In the genomic region with DNA sequence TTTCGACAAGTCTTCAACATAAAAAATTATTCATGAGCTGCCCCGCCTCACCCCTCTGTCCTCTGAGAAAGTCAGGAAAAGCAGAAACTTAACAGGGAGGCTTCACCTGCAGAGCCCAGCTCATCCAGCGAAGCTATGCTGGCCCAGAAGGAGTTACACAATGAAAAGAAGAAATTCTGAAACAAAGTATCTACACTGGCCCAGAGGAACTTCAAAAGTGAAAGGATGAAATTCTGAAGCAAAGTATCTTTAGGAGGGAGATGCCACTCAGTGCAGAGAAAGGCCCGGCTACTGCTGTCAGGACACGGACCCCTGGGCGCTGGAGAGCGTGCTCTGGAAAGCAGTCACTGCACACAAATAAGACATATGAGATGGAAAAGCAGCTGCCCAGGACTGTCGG, we compare ENCODE assay signal across 10 cellular contexts. TPM values are rescaled to one million over a fixed set of nuclear protein-coding genes. Genes with fewer than 3 reads are reported as not detected.
DNase-seq lines count a peak whose midpoint lies in the region; ATAC-seq and TF ChIP-seq lines count a peak whose summit lies in the region.
"Had no signal": no experiment of that assay in that cellular context is flagged by ENCODE, and none has a peak within 500 bp of the region (broad histone marks: within the 10 kb centered on the region; RNA-seq: fewer than 3 reads in every experiment).

No MANE protein-coding gene starts in this region.

- H3K27ac ChIP-seq in PC-3 (ENCODE audit: low read length) = no peak overlapping the region

- POLR2A ChIA-PET in PC-3 (lab: Charles Lee; ENCODE audit: unreplicated experiment) = no interaction called here

- no peaks in the 10 kb centered on the region for H3K27me3 ChIP-seq in PC-3 (ENCODE audit: low read length)
- H3K27me3 ChIP-seq: uterus had no signal

- no peaks in the 10 kb centered on the region for H3K36me3 ChIP-seq in PC-3 (ENCODE audit: low read depth, low read length)
- H3K36me3 ChIP-seq: uterus had no signal

- H3K4me3 Mint-ChIP-seq in activated CD8-positive, alpha-beta memory T cell treated with anti-CD3 and anti-CD28 coated beads, Interleukin-2, amount 10 ng/mL, durations not matched to agents 7 days and 5 days = peak overlapping the region; percentile 59
- peak overlapping the region; percentile 72 to 77 for H3K4me3 Mint-ChIP-seq in effector memory CD8-positive, alpha-beta T cell
- H3K4me3 Mint-ChIP-seq in stimulated activated effector memory CD8-positive, alpha-beta T cell treated with anti-CD3 and anti-CD28 coated beads, Interleukin-12 subunit alpha, Interleukin-12 subunit beta, amount 100 ng/mL, for 72 hours = peak overlapping the region; percentile 93

- no peak for DNase-seq in activated CD8-positive, alpha-beta memory T cell treated with anti-CD3 and anti-CD28 coated beads, Interleukin-2, amount 10 ng/mL, durations not matched to agents 7 days and 5 days
- DNase-seq in activated CD8-positive, alpha-beta memory T cell treated with anti-CD3 and anti-CD28 coated beads, Interleukin-2, amount 50 U/mL, for 4 hours = no peak
- DNase-seq in PC-3 (no peak), SKM-1 (lab: John Stamatoyannopoulos, UW; ENCODE audit: unreplicated experiment) (no peak)
- no peak for DNase-seq in effector memory CD8-positive, alpha-beta T cell
- no peak for DNase-seq in stimulated activated effector memory CD8-positive, alpha-beta T cell treated with anti-CD3 and anti-CD28 coated beads, Interleukin-12 subunit alpha, Interleukin-12 subunit beta, amount 100 ng/mL, for 72 hours (ENCODE audit: low spot score in 2 of 2)
- DNase-seq: foreskin melanocyte had no signal

- peaks cover 25% of the 10 kb centered on the region for H3K79me2 ChIP-seq in PC-3 (ENCODE audit: low read length)

- ATAC-seq in activated CD8-positive, alpha-beta memory T cell treated with anti-CD3 and anti-CD28 coated beads, Interleukin-2, amount 10 ng/mL, durations not matched to agents 7 days and 5 days = no peak
- ATAC-seq in PC-3 = no peak
- ATAC-seq in effector memory CD8-positive, alpha-beta T cell (replicated peaks) = no peak
- no peak for ATAC-seq in stimulated activated effector memory CD8-positive, alpha-beta T cell treated with anti-CD3 and anti-CD28 coated beads, Interleukin-12 subunit alpha, Interleukin-12 subunit beta, amount 100 ng/mL, for 72 hours
- ATAC-seq in HG02759 (IDR thresholded peaks at IDR 0.05; ENCODE audit: unreplicated experiment) = no peak
- no peak for ATAC-seq in GM18517 (IDR thresholded peaks at IDR 0.05; ENCODE audit: unreplicated experiment)

- peaks cover 30% of the 10 kb centered on the region for H3K4me1 Mint-ChIP-seq in activated CD8-positive, alpha-beta memory T cell treated with anti-CD3 and anti-CD28 coated beads, Interleukin-2, amount 10 ng/mL, durations not matched to agents 7 days and 5 days
- peaks cover 20 to 21% of the 10 kb centered on the region in 2 donors for H3K4me1 Mint-ChIP-seq in effector memory CD8-positive, alpha-beta T cell (ENCODE audit: low read depth in 2 of 2)
- peaks cover 36% of the 10 kb centered on the region for H3K4me1 Mint-ChIP-seq in stimulated activated effector memory CD8-positive, alpha-beta T cell treated with anti-CD3 and anti-CD28 coated beads, Interleukin-12 subunit alpha, Interleukin-12 subunit beta, amount 100 ng/mL, for 72 hours

- no peaks in the 10 kb centered on the region for H3K9me3 ChIP-seq in PC-3 (ENCODE audit: low read length)
- H3K9me3 ChIP-seq: uterus had no signal

- H3K27me3 Mint-ChIP-seq in activated CD8-positive, alpha-beta memory T cell treated with anti-CD3 and anti-CD28 coated beads, Interleukin-2, amount 10 ng/mL, durations not matched to agents 7 days and 5 days = no peaks in the 10 kb centered on the region
- H3K27me3 Mint-ChIP-seq in effector memory CD8-positive, alpha-beta T cell = no peaks in the 10 kb centered on the region

- H4K20me1 ChIP-seq in PC-3 (ENCODE audit: low read length) = no peaks in the 10 kb centered on the region

- intact Hi-C loops in PC-3 (cut with micrococcal nuclease) = no loop called here

- H3K9ac ChIP-seq in PC-3 (ENCODE audit: low read length) = no peak overlapping the region

- H3K4me1 ChIP-seq in PC-3 (ENCODE audit: insufficient read depth, low read length) = 0 out of 2 replicates have a peak, but pooled peaks cover 6% of the 10 kb centered on the region

- peak overlapping the region; percentile 8 for H3K27ac Mint-ChIP-seq in activated CD8-positive, alpha-beta memory T cell treated with anti-CD3 and anti-CD28 coated beads, Interleukin-2, amount 10 ng/mL, durations not matched to agents 7 days and 5 days
- H3K27ac Mint-ChIP-seq in effector memory CD8-positive, alpha-beta T cell = peak overlapping the region; percentile 16 to 77
- H3K27ac Mint-ChIP-seq in stimulated activated effector memory CD8-positive, alpha-beta T cell treated with anti-CD3 and anti-CD28 coated beads, Interleukin-12 subunit alpha, Interleukin-12 subunit beta, amount 100 ng/mL, for 72 hours = peak overlapping the region; percentile 66

- no peak for TF ChIP-seq CTCF in PC-3 (conservative IDR thresholded peaks at IDR 0.05; ENCODE audit: low read depth, low read length)

- CTCF ChIA-PET in activated CD8-positive, alpha-beta memory T cell treated with anti-CD3 and anti-CD28 coated beads, Interleukin-2, amount 10 ng/mL, durations not matched to agents 7 days and 5 days (lab: Charles Lee) = no interaction called here
- CTCF ChIA-PET in PC-3 (lab: Charles Lee) = no interaction called here

- no peaks in the 10 kb centered on the region for H3K9me3 Mint-ChIP-seq in activated CD8-positive, alpha-beta memory T cell treated with anti-CD3 and anti-CD28 coated beads, Interleukin-2, amount 10 ng/mL, durations not matched to agents 7 days and 5 days (ENCODE audit: low read depth)
- H3K9me3 Mint-ChIP-seq in effector memory CD8-positive, alpha-beta T cell = no peaks in the 10 kb centered on the region
- no peaks in the 10 kb centered on the region for H3K9me3 Mint-ChIP-seq in stimulated activated effector memory CD8-positive, alpha-beta T cell treated with anti-CD3 and anti-CD28 coated beads, Interleukin-12 subunit alpha, Interleukin-12 subunit beta, amount 100 ng/mL, for 72 hours

- no peaks in the 10 kb centered on the region for H3F3A ChIP-seq in PC-3 (ENCODE audit: low read length, unreplicated experiment)

- H3K4me2 ChIP-seq in PC-3 (ENCODE audit: low read length) = no peak overlapping the region; the same call in 1 of the 2 replicates

- no peaks in the 10 kb centered on the region for H3K9me2 ChIP-seq in PC-3 (replicated peaks; ENCODE audit: low read length)

- H3K4me3 ChIP-seq in PC-3 (ENCODE audit: low read length) = no peak overlapping the region

- peaks cover 1% of the 10 kb centered on the region for H3K36me3 Mint-ChIP-seq in activated CD8-positive, alpha-beta memory T cell treated with anti-CD3 and anti-CD28 coated beads, Interleukin-2, amount 10 ng/mL, durations not matched to agents 7 days and 5 days
- peaks cover 21% of the 10 kb centered on the region for H3K36me3 Mint-ChIP-seq in effector memory CD8-positive, alpha-beta T cell (ENCODE audit: insufficient read depth)
- peaks cover 25% of the 10 kb centered on the region for H3K36me3 Mint-ChIP-seq in stimulated activated effector memory CD8-positive, alpha-beta T cell treated with anti-CD3 and anti-CD28 coated beads, Interleukin-12 subunit alpha, Interleukin-12 subunit beta, amount 100 ng/mL, for 72 hours

- TSS peak; percentile 21 for BruUV-seq in PC-3 (replicated peaks; lab: Mats Ljungman, UMichigan)

- H2AFZ ChIP-seq in PC-3 (ENCODE audit: low read length) = no peak overlapping the region

RNA-seq across cellular contexts. Expression of a gene that starts 1.6 kb away (rescaled TPM):
- 10 to 100 TPM; 30.8 to 38.8 TPM for total RNA-seq in activated CD8-positive, alpha-beta memory T cell treated with anti-CD3 and anti-CD28 coated beads, Interleukin-2, amount 10 ng/mL, durations not matched to agents 7 days and 5 days
- 18.3 and 25.5 TPM in 2 replicates for total RNA-seq in PC-3 (2014; rRNA removed)

RNA-seq across cellular contexts. Expression of a gene that starts 1.8 kb away (rescaled TPM):
- total RNA-seq in activated CD8-positive, alpha-beta memory T cell treated with anti-CD3 and anti-CD28 coated beads, Interleukin-2, amount 10 ng/mL, durations not matched to agents 7 days and 5 days = 10 to 100 TPM; 49.2 to 51.3 TPM
- 42.0 and 77.5 TPM in 2 replicates for total RNA-seq in PC-3 (2014; rRNA removed)

RNA-seq across cellular contexts. Expression of a gene that starts 11.3 kb away (rescaled TPM):
- total RNA-seq in activated CD8-positive, alpha-beta memory T cell treated with anti-CD3 and anti-CD28 coated beads, Interleukin-2, amount 10 ng/mL, durations not matched to agents 7 days and 5 days = not detected
- total RNA-seq in PC-3 (2014; rRNA removed) = not detected in 2 replicates
- total RNA-seq: uterus had no signal

RNA-seq across cellular contexts. Expression of a gene that starts 43.4 kb away (rescaled TPM):
- total RNA-seq in activated CD8-positive, alpha-beta memory T cell treated with anti-CD3 and anti-CD28 coated beads, Interleukin-2, amount 10 ng/mL, durations not matched to agents 7 days and 5 days = 100 to 1,000 TPM; 127 to 148 TPM
- 346 and 350 TPM in 2 replicates for total RNA-seq in PC-3 (2014; rRNA removed)

RNA-seq across cellular contexts. Expression of a gene that starts 51.6 kb away (rescaled TPM):
- 100 to 1,000 TPM; 124 to 191 TPM for total RNA-seq in activated CD8-positive, alpha-beta memory T cell treated with anti-CD3 and anti-CD28 coated beads, Interleukin-2, amount 10 ng/mL, durations not matched to agents 7 days and 5 days
- total RNA-seq in PC-3 (2014; rRNA removed) = 43.0 and 76.6 TPM in 2 replicates

Comparison
In these comparisons a context has a peak if more than half of its experiments do, and no peak if none do; other contexts are left out.
1. H3K27ac Mint-ChIP-seq: peak in every context shown above with its lines; median percentile 66 in stimulated activated effector memory CD8-positive, alpha-beta T cell treated with anti-CD3 and anti-CD28 coated beads, Interleukin-12 subunit alpha, Interleukin-12 subunit beta, amount 100 ng/mL, for 72 hours; 46 in effector memory CD8-positive, alpha-beta T cell; 8 in activated CD8-positive, alpha-beta memory T cell treated with anti-CD3 and anti-CD28 coated beads, Interleukin-2, amount 10 ng/mL, durations not matched to agents 7 days and 5 days.